In the genomic region with DNA sequence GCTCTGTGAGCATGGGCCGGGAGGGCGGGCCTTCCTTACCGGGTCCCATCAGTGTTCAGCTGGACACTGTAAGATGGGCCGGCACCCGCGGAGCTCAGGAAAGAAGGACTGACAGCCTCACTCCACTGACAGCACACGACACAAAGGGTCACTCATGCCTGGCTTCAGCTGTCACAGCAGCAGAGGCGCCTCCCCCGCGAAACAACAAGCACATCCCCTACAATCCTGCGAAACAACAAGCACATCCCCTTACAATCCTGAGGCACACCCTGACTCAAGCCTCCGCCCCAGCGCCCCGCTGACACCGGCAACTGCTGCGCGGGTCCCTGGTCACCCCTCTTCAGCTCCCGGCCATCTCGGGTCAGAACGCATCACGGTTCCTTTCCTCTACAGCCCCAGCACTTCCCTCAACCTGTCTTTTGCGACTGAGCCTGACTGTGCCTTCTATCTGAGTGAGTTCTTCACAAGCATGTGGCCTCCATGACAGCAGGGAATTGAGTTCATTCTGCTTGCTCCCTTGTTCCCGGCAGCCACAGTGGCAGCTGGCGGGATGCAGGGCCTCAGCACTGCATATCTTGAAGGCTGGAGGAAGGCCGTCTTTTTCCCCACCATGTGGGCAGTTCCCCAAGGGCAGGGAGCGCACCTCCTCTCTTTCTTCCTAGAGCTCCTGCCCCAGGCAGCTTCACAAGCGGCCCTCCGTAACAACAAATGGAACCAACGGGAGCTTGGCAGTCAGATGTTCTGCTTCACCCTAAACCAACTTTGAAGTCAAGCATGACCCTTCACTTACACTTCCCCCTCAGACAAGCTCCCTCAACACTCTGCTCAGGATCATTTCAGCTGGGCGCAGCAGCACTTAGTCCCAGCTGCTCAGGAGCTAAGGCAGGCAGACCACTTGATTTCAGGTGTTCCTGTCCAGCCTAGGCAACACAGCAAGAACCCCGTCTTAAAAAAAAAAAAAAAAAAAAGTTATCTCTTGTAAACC, we compare ENCODE assay signal across 23 cellular contexts. TPM values are rescaled to one million over a fixed set of nuclear protein-coding genes. Genes with fewer than 3 reads are reported as not detected.
DNase-seq lines count a peak whose midpoint lies in the region; ATAC-seq and TF ChIP-seq lines count a peak whose summit lies in the region.
"Had no signal": no experiment of that assay in that cellular context is flagged by ENCODE, and none has a peak within 500 bp of the region (broad histone marks: within the 10 kb centered on the region; RNA-seq: fewer than 3 reads in every experiment).

No MANE protein-coding gene starts in this region.

- ATAC-seq in GM19324 (IDR thresholded peaks at IDR 0.05; ENCODE audit: low FRiP score, unreplicated experiment) (no peak), HG03460 (IDR thresholded peaks at IDR 0.05; ENCODE audit: unreplicated experiment) (no peak)
- ATAC-seq: activated naive CD4-positive, alpha-beta T cell treated with anti-CD3 and anti-CD28 coated beads, Interleukin-2, amount 50 U/mL, for 72 hours; HepG2; left lobe of liver; natural killer cell treated with Interleukin-12 subunit alpha and Interleukin-12 subunit beta and Interleukin-15 and Interleukin-18, amount 100 ng/mL, for 72 hours; psoas muscle; upper lobe of right lung had no signal

- no peaks in the 10 kb centered on the region for H3K9me3 Mint-ChIP-seq in neural crest cell
- H3K9me3 Mint-ChIP-seq: activated naive CD4-positive, alpha-beta T cell treated with anti-CD3 and anti-CD28 coated beads, Interleukin-2, amount 50 U/mL, for 72 hours; central memory CD8-positive, alpha-beta T cell; natural killer cell treated with Interleukin-12 subunit alpha and Interleukin-12 subunit beta and Interleukin-15 and Interleukin-18, amount 100 ng/mL, for 72 hours; T-helper 2 cell treated with Interferon-gamma antibody and Interleukin-4, amounts not matched to agents 5 μg/mL and 100 μg/mL, for 36 hours had no signal

- H3K27me3 Mint-ChIP-seq in neural crest cell (ENCODE audit: low read depth) = no peaks in the 10 kb centered on the region
- H3K27me3 Mint-ChIP-seq: central memory CD8-positive, alpha-beta T cell; natural killer cell treated with Interleukin-12 subunit alpha and Interleukin-12 subunit beta and Interleukin-15 and Interleukin-18, amount 100 ng/mL, for 72 hours had no signal

- no peak overlapping the region for H3K4me3 Mint-ChIP-seq in neural crest cell
- H3K4me3 Mint-ChIP-seq: central memory CD8-positive, alpha-beta T cell; natural killer cell treated with Interleukin-12 subunit alpha and Interleukin-12 subunit beta and Interleukin-15 and Interleukin-18, amount 100 ng/mL, for 72 hours; T-helper 2 cell treated with Interferon-gamma antibody and Interleukin-4, amounts not matched to agents 5 μg/mL and 100 μg/mL, for 36 hours had no signal

- H3K4me1 Mint-ChIP-seq in neural crest cell = peaks cover 42% of the 10 kb centered on the region

- TF ChIP-seq CTCF in neural crest cell (conservative IDR thresholded peaks at IDR 0.05) = no peak

- peak overlapping the region; percentile 23 for H3K27ac Mint-ChIP-seq in neural crest cell (ENCODE audit: unreplicated experiment)
- H3K27ac Mint-ChIP-seq: activated naive CD4-positive, alpha-beta T cell treated with anti-CD3 and anti-CD28 coated beads, Interleukin-2, amount 50 U/mL, for 72 hours; natural killer cell treated with Interleukin-12 subunit alpha and Interleukin-12 subunit beta and Interleukin-15 and Interleukin-18, amount 100 ng/mL, for 72 hours; T-helper 2 cell treated with Interferon-gamma antibody and Interleukin-4, amounts not matched to agents 5 μg/mL and 100 μg/mL, for 36 hours had no signal

- DNase-seq in NCI-H187 treated with DMSO at 0.1 percent for 48 hours (lab: John Stamatoyannopoulos, UW) (peak; percentile 55), head of caudate nucleus (peak in 40 of 42 donors; percentile 11 to 81 (median 59)), neural crest cell (ENCODE audit: low read depth, low spot score) (no peak), substantia nigra (lab: John Stamatoyannopoulos, UW) (peak in 40 of 49 donors; percentile 3 to 78 (median 41)), SKM-1 treated with dmso at 0.1 percent for 144 hours (lab: John Stamatoyannopoulos, UW; ENCODE audit: unreplicated experiment) (no peak), AML-193 (lab: John Stamatoyannopoulos, UW) (no peak)
- DNase-seq: activated CD4-positive, alpha-beta T cell treated with anti-CD3 and anti-CD28 coated beads, Interleukin-2, amount 50 U/mL, for 1 hour; DMS53; Kasumi-1; NCI-H2171 treated with DMSO at 0.1 percent for 48 hours; psoas muscle; stimulated activated CD8-positive, alpha-beta memory T cell treated with anti-CD3 and anti-CD28 coated beads, Interleukin-4, amount 100 ng/mL, for 48 hours; upper lobe of right lung; WERI-Rb-1 had no signal

- intact Hi-C loops in head of caudate nucleus (cut with DNase I) = no loop called here

- H3K36me3 Mint-ChIP-seq in neural crest cell (ENCODE audit: low read depth) = no peaks in the 10 kb centered on the region
- H3K36me3 Mint-ChIP-seq: activated naive CD4-positive, alpha-beta T cell treated with anti-CD3 and anti-CD28 coated beads, Interleukin-2, amount 50 U/mL, for 72 hours; natural killer cell treated with Interleukin-12 subunit alpha and Interleukin-12 subunit beta and Interleukin-15 and Interleukin-18, amount 100 ng/mL, for 72 hours had no signal

- peak overlapping the region; percentile 92 for H3K27ac ChIP-seq in substantia nigra (ENCODE audit: low read depth, low read length, poor library complexity, severe bottlenecking)
- H3K27ac ChIP-seq: HL-60, psoas muscle, upper lobe of right lung, WERI-Rb-1 had no signal

RNA-seq across cellular contexts. Expression of a gene that starts 39.6 kb away (rescaled TPM):
- 39.5 and 40.7 TPM in 2 replicates for total RNA-seq in neural crest cell
- total RNA-seq: HepG2 had no signal

Comparison
In these comparisons a context has a peak if more than half of its experiments do, and no peak if none do; other contexts are left out.
1. DNase-seq: peak in NCI-H187 treated with DMSO at 0.1 percent for 48 hours (single experiment), head of caudate nucleus (40 of 42) and substantia nigra (40 of 49); none in neural crest cell (single experiment), SKM-1 treated with dmso at 0.1 percent for 144 hours (single experiment) and AML-193 (0 of 2).